In genomic region chr3:160027541-160028195, GRCh38 we compare ENCODE assay signal across 8 cellular contexts. TPM values are rescaled to one million over a fixed set of nuclear protein-coding genes. Genes with fewer than 3 reads are reported as not detected.
DNase-seq lines count a peak whose midpoint lies in the region; ATAC-seq and TF ChIP-seq lines count a peak whose summit lies in the region.

No MANE protein-coding gene starts in this region.

- DNase-seq in AG10803 (ENCODE audit: low read depth) (peak; percentile 58), Panc1 (ENCODE audit: low read depth, low spot score) (no peak), fibroblast of villous mesenchyme (ENCODE audit: low read depth) (peak; percentile 68), testis (no peak), epidermal melanocyte (ENCODE audit: insufficient read length, low spot score) (no peak), NCI-H524 (lab: John Stamatoyannopoulos, UW) (no peak)

- ATAC-seq in GM18909 (IDR thresholded peaks at IDR 0.05; ENCODE audit: poor library complexity, unreplicated experiment) (peak; percentile 91), HG03045 (IDR thresholded peaks at IDR 0.05; ENCODE audit: unreplicated experiment) (peak; percentile 86), Panc1 (peak; percentile 50; the same call in 1 of the 2 replicates)

- H3K4me3 ChIP-seq in AG10803 (ENCODE audit: low read length) (no peak overlapping the region), Panc1 (ENCODE audit: low read depth in 2 of 2, low read length in 2 of 2) (no peak overlapping the region), fibroblast of villous mesenchyme (ENCODE audit: low read depth, low read length) (no peak overlapping the region), testis (no peak overlapping the region)

- H3K36me3 ChIP-seq in Panc1 (ENCODE audit: control insufficient read depth, insufficient read depth, low read length): no peaks in the 10 kb centered on the region
- no peaks in the 10 kb centered on the region for H3K36me3 ChIP-seq in testis (ENCODE audit: low read depth, missing control alignments)

- in situ Hi-C loops in Panc1 (cut with HindIII; ENCODE audit: low pct_unique_long_range_greater_than_20kb, low sequenced_read_pairs): no loop called here

- no peaks in the 10 kb centered on the region for H3K9me3 ChIP-seq in Panc1 (ENCODE audit: control insufficient read depth, insufficient read depth, low read depth, low read length)
- no peaks in the 10 kb centered on the region for H3K9me3 ChIP-seq in testis

- POLR2A ChIA-PET in Panc1 (lab: Charles Lee): no interaction called here

- 76 to 80% methylated on average over 6 of the region's 6 CpGs for WGBS in testis, 2 donors

- intact Hi-C loops in Panc1 (cut with micrococcal nuclease; ENCODE audit: unreplicated experiment) (no loop called here), testis (cut with DNase I; ENCODE audit: low total_unique reads) (no loop called here)

- no peaks in the 10 kb centered on the region for H3K27me3 ChIP-seq in Panc1 (ENCODE audit: control insufficient read depth, insufficient read depth, low read length)
- no peaks in the 10 kb centered on the region for H3K27me3 ChIP-seq in testis

- CTCF ChIA-PET in Panc1 (lab: Charles Lee): no interaction called here

- no TSS peak for BruUV-seq in Panc1 (replicated peaks; lab: Mats Ljungman, UMichigan)

- TF ChIP-seq CTCF in AG10803 (conservative IDR thresholded peaks at IDR 0.05; ENCODE audit: low read length): no peak
- TF ChIP-seq CTCF in Panc1 (IDR thresholded peaks at IDR 0.05): no peak
- no peak for TF ChIP-seq CTCF in fibroblast of villous mesenchyme (IDR thresholded peaks at IDR 0.05; ENCODE audit: insufficient read depth, low read depth, low read length)
- no peak for TF ChIP-seq CTCF in testis (IDR thresholded peaks at IDR 0.05)

- no peaks in the 10 kb centered on the region for H3K4me1 ChIP-seq in Panc1 (ENCODE audit: control insufficient read depth, insufficient read depth, low read length)
- H3K4me1 ChIP-seq in testis: no peaks in the 10 kb centered on the region

- TF ChIP-seq POLR2A in testis (IDR thresholded peaks at IDR 0.05): no peak

- H3K27ac ChIP-seq in Panc1 (ENCODE audit: low read length) (no peak overlapping the region), testis (no peak overlapping the region)

RNA-seq across cellular contexts. Expression of gene IL12A, which starts 39.0 kb away (rescaled TPM):
- not detected for total RNA-seq in Panc1 (2021; ENCODE audit: unreplicated experiment)
- not detected for polyA plus RNA-seq in Panc1 (2012; ENCODE audit: insufficient read length)
- total RNA-seq in fibroblast of villous mesenchyme: 0.64 and 2.2 TPM in 2 replicates
- 1 to 10 TPM in 1 of 2 donors, under 1 TPM in 1; 0.56 to 1.3 TPM for total RNA-seq in testis
- polyA plus RNA-seq in testis (ENCODE audit: insufficient read depth, low read depth, low replicate concordance): 0.57 TPM

Comparison
In these comparisons a context has a peak if more than half of its experiments do, and no peak if none do; other contexts are left out.
1. DNase-seq: peak in AG10803 (single experiment) and fibroblast of villous mesenchyme (single experiment); none in Panc1 (single experiment), testis (single experiment), epidermal melanocyte (single experiment) and NCI-H524 (0 of 2).
2. Peak in every context shown above with its lines, with median percentiles within 50 percentile points of each other: ATAC-seq.